In the genomic region with DNA sequence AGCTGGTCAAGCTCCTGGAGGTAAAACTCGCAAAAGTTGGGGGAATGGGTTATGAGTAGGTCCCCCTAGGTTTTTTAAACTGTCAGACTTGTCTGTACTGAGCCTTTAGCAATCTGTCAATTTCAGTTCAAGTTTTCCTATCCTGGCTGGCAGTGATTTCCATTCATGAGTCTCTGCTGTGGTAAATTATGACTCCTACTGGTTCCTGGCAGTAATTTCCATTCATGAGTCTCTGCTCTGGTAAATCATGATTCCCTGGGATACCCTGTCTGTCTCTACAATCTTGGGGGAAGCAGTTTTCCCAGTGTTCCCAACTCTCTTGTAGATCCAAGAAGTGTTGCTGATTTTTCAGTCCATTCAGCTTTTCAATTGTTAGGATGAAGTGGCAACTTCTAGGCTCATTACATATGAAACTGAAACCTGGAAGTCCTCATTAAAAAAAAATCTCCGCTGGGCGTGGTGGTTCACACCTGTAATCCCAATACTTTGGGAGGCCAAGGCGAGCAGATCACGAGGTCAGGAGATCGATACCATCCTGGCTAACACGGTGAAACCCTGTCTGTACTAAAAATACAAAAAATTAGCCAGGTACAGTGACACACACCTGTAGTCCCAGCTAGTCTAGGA, we compare ENCODE assay signal across 1 cellular context.
TF ChIP-seq lines count a peak whose summit lies in the region.

No MANE protein-coding gene starts in this region.

TF ChIP-seq in GM23338, 12 proteins besides CTCF, POLR2A, EP300 and RAD21 (continued from another document):
- TF ChIP-seq, protein P1, sequence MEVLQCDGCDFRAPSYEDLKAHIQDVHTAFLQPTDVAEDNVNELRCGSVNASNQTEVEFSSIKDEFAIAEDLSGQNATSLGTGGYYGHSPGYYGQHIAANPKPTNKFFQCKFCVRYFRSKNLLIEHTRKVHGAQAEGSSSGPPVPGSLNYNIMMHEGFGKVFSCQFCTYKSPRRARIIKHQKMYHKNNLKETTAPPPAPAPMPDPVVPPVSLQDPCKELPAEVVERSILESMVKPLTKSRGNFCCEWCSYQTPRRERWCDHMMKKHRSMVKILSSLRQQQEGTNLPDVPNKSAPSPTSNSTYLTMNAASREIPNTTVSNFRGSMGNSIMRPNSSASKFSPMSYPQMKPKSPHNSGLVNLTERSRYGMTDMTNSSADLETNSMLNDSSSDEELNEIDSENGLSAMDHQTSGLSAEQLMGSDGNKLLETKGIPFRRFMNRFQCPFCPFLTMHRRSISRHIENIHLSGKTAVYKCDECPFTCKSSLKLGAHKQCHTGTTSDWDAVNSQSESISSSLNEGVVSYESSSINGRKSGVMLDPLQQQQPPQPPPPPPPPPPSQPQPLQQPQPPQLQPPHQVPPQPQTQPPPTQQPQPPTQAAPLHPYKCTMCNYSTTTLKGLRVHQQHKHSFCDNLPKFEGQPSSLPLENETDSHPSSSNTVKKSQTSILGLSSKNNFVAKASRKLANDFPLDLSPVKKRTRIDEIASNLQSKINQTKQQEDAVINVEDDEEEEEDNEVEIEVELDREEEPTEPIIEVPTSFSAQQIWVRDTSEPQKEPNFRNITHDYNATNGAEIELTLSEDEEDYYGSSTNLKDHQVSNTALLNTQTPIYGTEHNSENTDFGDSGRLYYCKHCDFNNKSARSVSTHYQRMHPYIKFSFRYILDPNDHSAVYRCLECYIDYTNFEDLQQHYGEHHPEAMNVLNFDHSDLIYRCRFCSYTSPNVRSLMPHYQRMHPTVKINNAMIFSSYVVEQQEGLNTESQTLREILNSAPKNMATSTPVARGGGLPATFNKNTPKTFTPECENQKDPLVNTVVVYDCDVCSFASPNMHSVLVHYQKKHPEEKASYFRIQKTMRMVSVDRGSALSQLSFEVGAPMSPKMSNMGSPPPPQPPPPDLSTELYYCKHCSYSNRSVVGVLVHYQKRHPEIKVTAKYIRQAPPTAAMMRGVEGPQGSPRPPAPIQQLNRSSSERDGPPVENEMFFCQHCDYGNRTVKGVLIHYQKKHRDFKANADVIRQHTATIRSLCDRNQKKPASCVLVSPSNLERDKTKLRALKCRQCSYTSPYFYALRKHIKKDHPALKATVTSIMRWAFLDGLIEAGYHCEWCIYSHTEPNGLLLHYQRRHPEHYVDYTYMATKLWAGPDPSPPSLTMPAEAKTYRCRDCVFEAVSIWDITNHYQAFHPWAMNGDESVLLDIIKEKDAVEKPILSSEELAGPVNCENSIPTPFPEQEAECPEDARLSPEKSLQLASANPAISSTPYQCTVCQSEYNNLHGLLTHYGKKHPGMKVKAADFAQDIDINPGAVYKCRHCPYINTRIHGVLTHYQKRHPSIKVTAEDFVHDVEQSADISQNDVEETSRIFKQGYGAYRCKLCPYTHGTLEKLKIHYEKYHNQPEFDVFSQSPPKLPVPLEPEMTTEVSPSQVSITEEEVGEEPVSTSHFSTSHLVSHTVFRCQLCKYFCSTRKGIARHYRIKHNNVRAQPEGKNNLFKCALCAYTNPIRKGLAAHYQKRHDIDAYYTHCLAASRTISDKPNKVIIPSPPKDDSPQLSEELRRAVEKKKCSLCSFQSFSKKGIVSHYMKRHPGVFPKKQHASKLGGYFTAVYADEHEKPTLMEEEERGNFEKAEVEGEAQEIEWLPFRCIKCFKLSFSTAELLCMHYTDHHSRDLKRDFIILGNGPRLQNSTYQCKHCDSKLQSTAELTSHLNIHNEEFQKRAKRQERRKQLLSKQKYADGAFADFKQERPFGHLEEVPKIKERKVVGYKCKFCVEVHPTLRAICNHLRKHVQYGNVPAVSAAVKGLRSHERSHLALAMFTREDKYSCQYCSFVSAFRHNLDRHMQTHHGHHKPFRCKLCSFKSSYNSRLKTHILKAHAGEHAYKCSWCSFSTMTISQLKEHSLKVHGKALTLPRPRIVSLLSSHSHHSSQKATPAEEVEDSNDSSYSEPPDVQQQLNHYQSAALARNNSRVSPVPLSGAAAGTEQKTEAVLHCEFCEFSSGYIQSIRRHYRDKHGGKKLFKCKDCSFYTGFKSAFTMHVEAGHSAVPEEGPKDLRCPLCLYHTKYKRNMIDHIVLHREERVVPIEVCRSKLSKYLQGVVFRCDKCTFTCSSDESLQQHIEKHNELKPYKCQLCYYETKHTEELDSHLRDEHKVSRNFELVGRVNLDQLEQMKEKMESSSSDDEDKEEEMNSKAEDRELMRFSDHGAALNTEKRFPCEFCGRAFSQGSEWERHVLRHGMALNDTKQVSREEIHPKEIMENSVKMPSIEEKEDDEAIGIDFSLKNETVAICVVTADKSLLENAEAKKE (CRISPR knock-in tag; IDR thresholded peaks at IDR 0.05): no peak
